19 cellular contexts compared by ENCODE assay signal in the genomic region with DNA sequence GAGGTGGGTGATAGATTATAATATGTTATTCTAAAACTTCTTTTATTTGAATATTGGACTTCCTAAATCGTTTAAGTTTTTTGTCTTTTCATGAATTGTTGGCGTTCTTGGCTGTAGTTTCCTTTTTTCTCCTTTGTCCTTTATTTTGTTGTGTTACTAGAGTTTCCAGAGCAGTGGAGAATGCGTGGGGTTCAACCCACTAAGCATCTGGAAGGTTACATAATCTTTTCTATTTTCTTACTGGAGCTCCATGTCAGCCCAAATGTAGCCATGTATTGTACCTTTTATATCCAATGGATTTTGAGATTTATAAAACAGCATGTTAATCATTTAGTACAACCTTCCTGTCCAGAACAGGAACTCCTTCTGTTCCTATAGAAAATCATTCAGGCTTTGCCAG.
DNase-seq lines count a peak whose midpoint lies in the region; ATAC-seq and TF ChIP-seq lines count a peak whose summit lies in the region.
"Had no signal": no experiment of that assay in that cellular context is flagged by ENCODE, and none has a peak within 500 bp of the region (broad histone marks: within the 10 kb centered on the region; RNA-seq: fewer than 3 reads in every experiment).

No MANE protein-coding gene starts in this region.

- no peak overlapping the region for H2BK5ac ChIP-seq in neuronal stem cell (ENCODE audit: low read length)

- H3K27ac ChIP-seq in right atrium auricular region = peak overlapping the region in 1 of 2 donors; percentile 28
- H3K27ac ChIP-seq in colonic mucosa = peak overlapping the region; percentile 42
- H3K27ac ChIP-seq in neuronal stem cell (replicated peaks; ENCODE audit: low read length) = no peak overlapping the region
- H3K27ac ChIP-seq: right lobe of liver had no signal

- H3K79me1 ChIP-seq in neuronal stem cell (ENCODE audit: low read depth, low read length) = peaks cover 2% of the 10 kb centered on the region

- H3K36me3 ChIP-seq in right atrium auricular region (peaks cover 35% of the 10 kb centered on the region), colonic mucosa (peaks cover 11% of the 10 kb centered on the region), neuronal stem cell (replicated peaks in 1 of 2; ENCODE audit: control insufficient read depth in 2 of 2, insufficient read depth in 2 of 2, low read length in 2 of 2) (peaks cover 22 to 99% of the 10 kb centered on the region in 2 donors)

- no peak overlapping the region for H2BK120ac ChIP-seq in neuronal stem cell (ENCODE audit: low read depth, low read length)

- H3K27me3 ChIP-seq in right atrium auricular region (no peaks in the 10 kb centered on the region), colonic mucosa (no peaks in the 10 kb centered on the region), neuronal stem cell (ENCODE audit: control insufficient read depth in 3 of 3, insufficient read depth in 3 of 3, low read depth in 1 of 3, low read length in 3 of 3) (no peaks in the 10 kb centered on the region)
- H3K27me3 ChIP-seq: esophagus muscularis mucosa, MG63, right lobe of liver had no signal

- DNase-seq in left ventricle myocardium superior (no peak), right atrium auricular region (ENCODE audit: low spot score) (no peak), colonic mucosa (no peak), neuronal stem cell (ENCODE audit: low spot score) (no peak), HuH-7.5 (ENCODE audit: low spot score) (no peak)
- DNase-seq in activated effector memory CD4-positive, alpha-beta T cell treated with Interleukin-2 at 50 U/mL for 16 hours = no peak
- DNase-seq: activated naive CD4-positive, alpha-beta T cell; AML-193; cortex of kidney; MG63; NCI-H1694; NCI-H345; NK-92 treated with Interleukin-12 subunit alpha and Interleukin-12 subunit beta, amount 100 ng/mL, for 24 hours; nucleus accumbens; right lobe of liver; stimulated activated CD4-positive, alpha-beta T cell treated with anti-CD3 and anti-CD28 coated beads, Interleukin-1b, Interleukin-23, amount 100 ng/mL, for 48 hours had no signal

- no peaks in the 10 kb centered on the region for H3K27me3 Mint-ChIP-seq in nephron (ENCODE audit: low read depth)

- peaks cover 0 to 45% of the 10 kb centered on the region in 2 donors for H3K4me1 ChIP-seq in right atrium auricular region
- peaks cover 16% of the 10 kb centered on the region for H3K4me1 ChIP-seq in colonic mucosa
- peaks cover 0 to 4% of the 10 kb centered on the region in 2 donors for H3K4me1 ChIP-seq in neuronal stem cell (ENCODE audit: control insufficient read depth in 2 of 2, insufficient read depth in 1 of 2, low read depth in 1 of 2, low read length in 2 of 2)

- H3K9ac ChIP-seq in colonic mucosa (ENCODE audit: low read depth in 2 of 2, low read length in 2 of 2) (no peak overlapping the region), neuronal stem cell (ENCODE audit: low read depth, low read length, poor library complexity) (no peak overlapping the region)

- H2AFZ ChIP-seq in neuronal stem cell (ENCODE audit: low read length) = no peak overlapping the region

- H3K18ac ChIP-seq in neuronal stem cell (ENCODE audit: low read length) = no peak overlapping the region

- no peak overlapping the region for H3K23ac ChIP-seq in neuronal stem cell (ENCODE audit: low read depth, low read length, poor library complexity)

- no peak overlapping the region for H3K4me3 ChIP-seq in right atrium auricular region
- no peak overlapping the region for H3K4me3 ChIP-seq in colonic mucosa
- H3K4me3 ChIP-seq in neuronal stem cell (ENCODE audit: low read length in 2 of 2) = no peak overlapping the region
- H3K4me3 ChIP-seq: esophagus muscularis mucosa, MG63, right lobe of liver had no signal

- no peak overlapping the region for H3K4ac ChIP-seq in neuronal stem cell (ENCODE audit: low read length)

- intact Hi-C loops in left ventricle myocardium superior (cut with micrococcal nuclease) = no loop called here
- intact Hi-C loops in colonic mucosa (cut with DNase I) = no loop called here

- H3K14ac ChIP-seq in neuronal stem cell (ENCODE audit: low read length) = no peak overlapping the region

- no peak overlapping the region for H3K4me3 Mint-ChIP-seq in nephron

- no CpG with 5 or more reads among the region's 3 CpGs for WGBS in neuronal stem cell (ENCODE audit: extremely low coverage in 2 of 2, insufficient read length in 2 of 2, insufficient replicate concordance in 1 of 2), 2 donors

- H3K9me3 ChIP-seq in right atrium auricular region = no peaks in the 10 kb centered on the region
- H3K9me3 ChIP-seq in colonic mucosa = no peaks in the 10 kb centered on the region
- no peaks in the 10 kb centered on the region for H3K9me3 ChIP-seq in neuronal stem cell (replicated peaks in 1 of 2; ENCODE audit: control insufficient read depth in 2 of 2, insufficient read depth in 1 of 2, low read depth in 1 of 2, low read length in 2 of 2)
- H3K9me3 ChIP-seq: esophagus muscularis mucosa, MG63, right lobe of liver had no signal

- H3K9me3 Mint-ChIP-seq in nephron = no peaks in the 10 kb centered on the region

- no peak overlapping the region for H2BK12ac ChIP-seq in neuronal stem cell (ENCODE audit: low read length)

- H3K36me3 Mint-ChIP-seq in nephron (ENCODE audit: low read depth) = peaks cover 94% of the 10 kb centered on the region

- peaks cover 36% of the 10 kb centered on the region for H3K4me1 Mint-ChIP-seq in nephron

- H3K4me2 ChIP-seq in neuronal stem cell (ENCODE audit: insufficient read depth, low read length, poor library complexity, severe bottlenecking) = no peak overlapping the region

- no peak overlapping the region for H2BK15ac ChIP-seq in neuronal stem cell (ENCODE audit: low read length)

- H4K91ac ChIP-seq in neuronal stem cell (ENCODE audit: low read depth, low read length, poor library complexity) = no peak overlapping the region

- peak overlapping the region; percentile 9 to 63 (median 36) for H3K27ac Mint-ChIP-seq in nephron

- TF ChIP-seq CTCF in right atrium auricular region (IDR thresholded peaks at IDR 0.05) = no peak
- TF ChIP-seq CTCF in colonic mucosa (IDR thresholded peaks at IDR 0.05) = no peak
- TF ChIP-seq CTCF in nephron (IDR thresholded peaks at IDR 0.05; ENCODE audit: unreplicated experiment in 3 of 3) = no peak

- no peak overlapping the region for H4K8ac ChIP-seq in neuronal stem cell (ENCODE audit: low read depth, low read length)

- peak; percentile 20 for ATAC-seq in left ventricle myocardium superior
- ATAC-seq in GM18868 (IDR thresholded peaks at IDR 0.05; ENCODE audit: unreplicated experiment) = no peak

- no peak overlapping the region for H2AK5ac ChIP-seq in neuronal stem cell (ENCODE audit: low read depth, low read length)
